ENCODE assay signal across 10 cellular contexts in genomic region chr13:44574466-44574855, GRCh38. TPM values are rescaled to one million over a fixed set of nuclear protein-coding genes. Genes with fewer than 3 reads are reported as not detected.
A peak's percentile ranks its signal among the peaks of the same experiment; 100 is the strongest.
DNase-seq lines count a peak whose midpoint lies in the region; ATAC-seq and TF ChIP-seq lines count a peak whose summit lies in the region.
"Had no signal": no experiment of that assay in that cellular context is flagged by ENCODE, and none has a peak within 500 bp of the region (broad histone marks: within the 10 kb centered on the region; RNA-seq: fewer than 3 reads in every experiment).

No MANE protein-coding gene starts in this region.

- no peak overlapping the region for H2BK15ac ChIP-seq in mesenchymal stem cell (ENCODE audit: low read depth, poor library complexity, severe bottlenecking)

- H3K4me3 ChIP-seq in mesenchymal stem cell (ENCODE audit: insufficient read depth in 1 of 2, low read depth in 1 of 2, low read length in 2 of 2), result peak overlapping the region; percentile 4 to 79

- no peak overlapping the region for H3K27ac Mint-ChIP-seq in stimulated activated naive CD8-positive, alpha-beta T cell treated with anti-CD3 and anti-CD28 coated beads, Interleukin-15, Interleukin-2, amounts not matched to agents 100 ng/mL and 50 ng/mL, for 24 hours
- H3K27ac Mint-ChIP-seq in stimulated activated naive CD8-positive, alpha-beta T cell treated with anti-CD3 and anti-CD28 coated beads, Interleukin-15, amount 100 ng/mL, for 72 hours, result no peak overlapping the region
- H3K27ac Mint-ChIP-seq in brain, result peak overlapping the region; percentile 86 to 100 (median 97)

- H3K4me1 ChIP-seq in mesenchymal stem cell (ENCODE audit: control insufficient read depth, insufficient read depth, low read depth, low read length), result peaks cover 14% of the 10 kb centered on the region

- ATAC-seq in stimulated activated naive CD8-positive, alpha-beta T cell treated with anti-CD3 and anti-CD28 coated beads, Interleukin-15, amount 100 ng/mL, for 72 hours, result no peak

- no peak overlapping the region for H2BK12ac ChIP-seq in mesenchymal stem cell (ENCODE audit: low read length in 2 of 2)

- H3K4me3 Mint-ChIP-seq in stimulated activated naive CD8-positive, alpha-beta T cell treated with anti-CD3 and anti-CD28 coated beads, Interleukin-15, Interleukin-2, amounts not matched to agents 100 ng/mL and 50 ng/mL, for 24 hours, result peak overlapping the region; percentile 24
- peak overlapping the region in 1 of 2 donors; percentile 97 for H3K4me3 Mint-ChIP-seq in stimulated activated naive CD8-positive, alpha-beta T cell treated with anti-CD3 and anti-CD28 coated beads, Interleukin-15, amount 100 ng/mL, for 72 hours
- H3K4me3 Mint-ChIP-seq in brain, result peak overlapping the region; percentile 92 to 99 (median 95)

- peak overlapping the region; percentile 54 for H3K4me2 ChIP-seq in mesenchymal stem cell (ENCODE audit: low read length, poor library complexity, severe bottlenecking)

- DNase-seq in stimulated activated naive CD8-positive, alpha-beta T cell treated with anti-CD3 and anti-CD28 coated beads, Interleukin-15, amount 100 ng/mL, for 72 hours, result no peak
- DNase-seq in mesenchymal stem cell (peak; percentile 33), activated gamma-delta T cell (lab: John Stamatoyannopoulos, UW) (no peak), SW480 (ENCODE audit: low spot score) (no peak), NCI-H1436 treated with DMSO at 0.1 percent for 48 hours (lab: John Stamatoyannopoulos, UW) (no peak), mucosa of gallbladder (ENCODE audit: low spot score) (no peak)
- DNase-seq: naive B cell, NCI-H1105 had no signal

- no peak overlapping the region for H3K18ac ChIP-seq in mesenchymal stem cell (ENCODE audit: low read depth in 1 of 2, low read length in 2 of 2)

- H4K8ac ChIP-seq in mesenchymal stem cell (ENCODE audit: low read length), result no peak overlapping the region

- no peak overlapping the region for H2BK120ac ChIP-seq in mesenchymal stem cell (ENCODE audit: low read depth, low read length)

- peak overlapping the region in 1 of 2 experiments; percentile 26 for H3K14ac ChIP-seq in mesenchymal stem cell (ENCODE audit: low read length in 2 of 2)

- peaks cover 8% of the 10 kb centered on the region for H3K27me3 Mint-ChIP-seq in stimulated activated naive CD8-positive, alpha-beta T cell treated with anti-CD3 and anti-CD28 coated beads, Interleukin-15, Interleukin-2, amounts not matched to agents 100 ng/mL and 50 ng/mL, for 24 hours
- peaks cover 6% of the 10 kb centered on the region for H3K27me3 Mint-ChIP-seq in stimulated activated naive CD8-positive, alpha-beta T cell treated with anti-CD3 and anti-CD28 coated beads, Interleukin-15, amount 100 ng/mL, for 72 hours
- peaks cover 8% of the 10 kb centered on the region for H3K27me3 Mint-ChIP-seq in brain

- H3K79me1 ChIP-seq in mesenchymal stem cell (replicated peaks; ENCODE audit: low read length, poor library complexity, severe bottlenecking), result no peaks in the 10 kb centered on the region

- peak overlapping the region; percentile 93 for H3K9ac ChIP-seq in mesenchymal stem cell (ENCODE audit: low read length)

- H3K27ac ChIP-seq in mesenchymal stem cell (ENCODE audit: low read length, poor library complexity, severe bottlenecking), result no peak overlapping the region

- H3K36me3 ChIP-seq in mesenchymal stem cell (ENCODE audit: control insufficient read depth in 1 of 2, insufficient read depth in 2 of 2, low read depth in 1 of 2, low read length in 2 of 2), result peaks cover 9 to 33% of the 10 kb centered on the region in 2 experiments

- no peaks in the 10 kb centered on the region for H3K9me3 Mint-ChIP-seq in stimulated activated naive CD8-positive, alpha-beta T cell treated with anti-CD3 and anti-CD28 coated beads, Interleukin-15, Interleukin-2, amounts not matched to agents 100 ng/mL and 50 ng/mL, for 24 hours
- H3K9me3 Mint-ChIP-seq in stimulated activated naive CD8-positive, alpha-beta T cell treated with anti-CD3 and anti-CD28 coated beads, Interleukin-15, amount 100 ng/mL, for 72 hours, result no peaks in the 10 kb centered on the region
- peaks cover 0 to 4% (median 3%) of the 10 kb centered on the region in 5 experiments for H3K9me3 Mint-ChIP-seq in brain
- H3K9me3 Mint-ChIP-seq: naive B cell had no signal

- H3K36me3 Mint-ChIP-seq in stimulated activated naive CD8-positive, alpha-beta T cell treated with anti-CD3 and anti-CD28 coated beads, Interleukin-15, Interleukin-2, amounts not matched to agents 100 ng/mL and 50 ng/mL, for 24 hours (ENCODE audit: low read depth), result peaks cover 15% of the 10 kb centered on the region
- peaks cover 37% of the 10 kb centered on the region for H3K36me3 Mint-ChIP-seq in brain
- H3K36me3 Mint-ChIP-seq: naive B cell had no signal

- no peaks in the 10 kb centered on the region for H3K27me3 ChIP-seq in mesenchymal stem cell (ENCODE audit: control insufficient read depth in 1 of 2, insufficient read depth in 1 of 2, low read length in 2 of 2)

- H3K4me1 Mint-ChIP-seq in stimulated activated naive CD8-positive, alpha-beta T cell treated with anti-CD3 and anti-CD28 coated beads, Interleukin-15, Interleukin-2, amounts not matched to agents 100 ng/mL and 50 ng/mL, for 24 hours (ENCODE audit: low read depth), result peaks cover 54% of the 10 kb centered on the region
- peaks cover 50% of the 10 kb centered on the region for H3K4me1 Mint-ChIP-seq in stimulated activated naive CD8-positive, alpha-beta T cell treated with anti-CD3 and anti-CD28 coated beads, Interleukin-15, amount 100 ng/mL, for 72 hours
- H3K4me1 Mint-ChIP-seq in brain, result peaks cover 68% of the 10 kb centered on the region

- no peak overlapping the region for H4K91ac ChIP-seq in mesenchymal stem cell (ENCODE audit: low read length)

- 77% methylated on average over 1 of the region's 1 CpG for WGBS in mesenchymal stem cell

- H3K9me3 ChIP-seq in mesenchymal stem cell (ENCODE audit: control insufficient read depth, low read length), result no peaks in the 10 kb centered on the region

- H3K4ac ChIP-seq in mesenchymal stem cell (ENCODE audit: low read depth in 1 of 2, low read length in 2 of 2), result no peak overlapping the region

- no peak overlapping the region for H2AK5ac ChIP-seq in mesenchymal stem cell (ENCODE audit: low read length, severe bottlenecking)

- no peak overlapping the region for H2BK5ac ChIP-seq in mesenchymal stem cell (ENCODE audit: low read depth, low read length, poor library complexity, severe bottlenecking)

- TF ChIP-seq CTCF in brain (conservative IDR thresholded peaks at IDR 0.05), result no peak

- no peak overlapping the region for H2AFZ ChIP-seq in mesenchymal stem cell (ENCODE audit: low read depth, low read length)

- no peak overlapping the region for H3K23ac ChIP-seq in mesenchymal stem cell (ENCODE audit: low read length in 2 of 2)

RNA-seq across cellular contexts. Expression of gene TSC22D1, which starts 1.7 kb away (rescaled TPM):
- polyA plus RNA-seq in brain (ENCODE audit: insufficient read depth, low read depth, low replicate concordance), result 120 TPM
- polyA plus RNA-seq in mesenchymal stem cell (2013, experiment 1 of 2), result 88.9 TPM
- 89.1 TPM for polyA plus RNA-seq in mesenchymal stem cell (2013, experiment 2 of 2)
- 185 TPM for total RNA-seq in mucosa of gallbladder

Comparison
In these comparisons a context has a peak if more than half of its experiments do, and no peak if none do; other contexts are left out.
1. H3K27ac Mint-ChIP-seq: peak in brain (5 of 5); none in stimulated activated naive CD8-positive, alpha-beta T cell treated with anti-CD3 and anti-CD28 coated beads, Interleukin-15, Interleukin-2, amounts not matched to agents 100 ng/mL and 50 ng/mL, for 24 hours (single experiment) and stimulated activated naive CD8-positive, alpha-beta T cell treated with anti-CD3 and anti-CD28 coated beads, Interleukin-15, amount 100 ng/mL, for 72 hours (0 of 2).